In genomic region chrX:140508958-140509357, GRCh38 we compare ENCODE assay signal across 17 cellular contexts. TPM values are rescaled to one million over a fixed set of nuclear protein-coding genes. Genes with fewer than 3 reads are reported as not detected.
DNase-seq lines count a peak whose midpoint lies in the region; ATAC-seq and TF ChIP-seq lines count a peak whose summit lies in the region.
"Had no signal": no experiment of that assay in that cellular context is flagged by ENCODE, and none has a peak within 500 bp of the region (broad histone marks: within the 10 kb centered on the region; RNA-seq: fewer than 3 reads in every experiment).

No MANE protein-coding gene starts in this region.

- no peak overlapping the region for H2AFZ ChIP-seq in PC-9

- H3K9me3 ChIP-seq in PC-9 (ENCODE audit: insufficient read depth, low read depth), result no peaks in the 10 kb centered on the region
- H3K9me3 ChIP-seq: A549, BE2C had no signal

- H3K27me3 ChIP-seq in H7 (ENCODE audit: control insufficient read depth, insufficient read depth, low read length) (peaks cover 82% of the 10 kb centered on the region), PC-9 (ENCODE audit: insufficient read depth, low read depth) (peaks cover 6% of the 10 kb centered on the region; the same call in 1 of the 2 replicates)

- POLR2A ChIA-PET in WTC11 (lab: Charles Lee) (no interaction called here), PC-9 (lab: Charles Lee; ENCODE audit: unreplicated experiment) (no interaction called here)

- TF ChIP-seq CTCF in WTC11 (IDR thresholded peaks at IDR 0.05) (no peak), PC-9 (conservative IDR thresholded peaks at IDR 0.05) (no peak)

- no peaks in the 10 kb centered on the region for H3K9me2 ChIP-seq in PC-9 (ENCODE audit: insufficient read depth)

- no TSS peak for BruUV-seq in PC-9 (replicated peaks; lab: Mats Ljungman, UMichigan)

- no peaks in the 10 kb centered on the region for H3K79me2 ChIP-seq in PC-9 (ENCODE audit: low read depth)

- CTCF ChIA-PET in WTC11 (lab: Charles Lee), result interaction anchor here (0.6 to 2.5 kb wide), 13 partner anchors 37 to 473 kb away, joined by 3 to 29 read pairs (median 5); no protein-coding TSS in a partner anchor
- CTCF ChIA-PET in PC-9 (lab: Charles Lee), result no interaction called here

- H3K27ac ChIP-seq in PC-9, result no peak overlapping the region
- H3K27ac ChIP-seq: A549, C4-2B had no signal

- peak overlapping the region; percentile 61 for H3K4me3 Mint-ChIP-seq in WTC11
- H3K4me3 Mint-ChIP-seq in stimulated activated naive B cell treated with anti-CD40 and anti-IgM and Interleukin-4, amounts not matched to agents 10 μg/mL and 1 μg/mL and 100 μg/mL, for 72 hours, result no peak overlapping the region
- no peak overlapping the region for H3K4me3 Mint-ChIP-seq in activated T-helper 1 cell treated with anti-CD3 and anti-CD28 coated beads, Interleukin-12 subunit alpha, Interleukin-12 subunit beta, Interleukin-2, Interleukin-4 antibody, amounts not matched to agents 30 ng/mL and 10 ng/mL and 1 ng/mL, durations not matched to agents 14 hours and 24 hours and 36 hours
- H3K4me3 Mint-ChIP-seq: CD4-positive, alpha-beta memory T cell; HFFc6 had no signal

- no peak overlapping the region for H3K27ac Mint-ChIP-seq in WTC11
- H3K27ac Mint-ChIP-seq in stimulated activated naive B cell treated with anti-CD40 and anti-IgM and Interleukin-4, amounts not matched to agents 10 μg/mL and 1 μg/mL and 100 μg/mL, for 72 hours, result peak overlapping the region; percentile 47
- H3K27ac Mint-ChIP-seq in activated T-helper 1 cell treated with anti-CD3 and anti-CD28 coated beads, Interleukin-12 subunit alpha, Interleukin-12 subunit beta, Interleukin-2, Interleukin-4 antibody, amounts not matched to agents 30 ng/mL and 10 ng/mL and 1 ng/mL, durations not matched to agents 14 hours and 24 hours and 36 hours, result no peak overlapping the region
- H3K27ac Mint-ChIP-seq: CD4-positive, alpha-beta memory T cell; HFFc6 had no signal

- no peaks in the 10 kb centered on the region for H3K36me3 Mint-ChIP-seq in WTC11
- H3K36me3 Mint-ChIP-seq in stimulated activated naive B cell treated with anti-CD40 and anti-IgM and Interleukin-4, amounts not matched to agents 10 μg/mL and 1 μg/mL and 100 μg/mL, for 72 hours, result peaks cover 2 to 6% of the 10 kb centered on the region in 2 donors
- no peaks in the 10 kb centered on the region for H3K36me3 Mint-ChIP-seq in activated T-helper 1 cell treated with anti-CD3 and anti-CD28 coated beads, Interleukin-12 subunit alpha, Interleukin-12 subunit beta, Interleukin-2, Interleukin-4 antibody, amounts not matched to agents 30 ng/mL and 10 ng/mL and 1 ng/mL, durations not matched to agents 14 hours and 24 hours and 36 hours (ENCODE audit: low read depth)
- H3K36me3 Mint-ChIP-seq: CD4-positive, alpha-beta memory T cell had no signal

- no peaks in the 10 kb centered on the region for H3F3A ChIP-seq in PC-9 (ENCODE audit: insufficient read depth, low read depth)

- no peaks in the 10 kb centered on the region for H3K4me1 ChIP-seq in PC-9 (replicated peaks; ENCODE audit: insufficient read depth)
- H3K4me1 ChIP-seq: A549, BE2C had no signal

- no peaks in the 10 kb centered on the region for H4K20me1 ChIP-seq in PC-9 (ENCODE audit: insufficient read depth)

- H3K27me3 Mint-ChIP-seq in WTC11 (ENCODE audit: low read depth), result peaks cover 79% of the 10 kb centered on the region
- H3K27me3 Mint-ChIP-seq in stimulated activated naive B cell treated with anti-CD40 and anti-IgM and Interleukin-4, amounts not matched to agents 10 μg/mL and 1 μg/mL and 100 μg/mL, for 72 hours, result peaks cover 38 to 48% of the 10 kb centered on the region in 2 donors
- peaks cover 39% of the 10 kb centered on the region for H3K27me3 Mint-ChIP-seq in activated T-helper 1 cell treated with anti-CD3 and anti-CD28 coated beads, Interleukin-12 subunit alpha, Interleukin-12 subunit beta, Interleukin-2, Interleukin-4 antibody, amounts not matched to agents 30 ng/mL and 10 ng/mL and 1 ng/mL, durations not matched to agents 14 hours and 24 hours and 36 hours (ENCODE audit: insufficient read depth)

- H3K36me3 ChIP-seq in H7 (replicated peaks; ENCODE audit: control insufficient read depth, insufficient read depth, low read length) (no peaks in the 10 kb centered on the region), PC-9 (ENCODE audit: low read depth) (no peaks in the 10 kb centered on the region)
- H3K36me3 ChIP-seq: BE2C had no signal

- DNase-seq in H7, result peak; percentile 38
- no peak for DNase-seq in WTC11 (ENCODE audit: low spot score)
- peak; percentile 59 for DNase-seq in islet precursor cell
- DNase-seq in stimulated activated naive B cell treated with anti-CD40 and anti-IgM and Interleukin-4, amounts not matched to agents 10 μg/mL and 1 μg/mL and 100 μg/mL, for 72 hours, result no peak
- DNase-seq in PC-9, result no peak
- DNase-seq in activated T-helper 1 cell treated with anti-CD3 and anti-CD28 coated beads, Interleukin-12 subunit alpha, Interleukin-12 subunit beta, Interleukin-2, Interleukin-4 antibody, amounts not matched to agents 30 ng/mL and 10 ng/mL and 1 ng/mL, durations not matched to agents 14 hours and 24 hours and 36 hours (ENCODE audit: low spot score), result no peak
- DNase-seq: BE2C; CD4-positive, alpha-beta memory T cell; DMS79; GOT3; HCEC 1CT; HFFc6 had no signal

- peaks cover 26% of the 10 kb centered on the region for H3K4me1 Mint-ChIP-seq in WTC11
- H3K4me1 Mint-ChIP-seq in stimulated activated naive B cell treated with anti-CD40 and anti-IgM and Interleukin-4, amounts not matched to agents 10 μg/mL and 1 μg/mL and 100 μg/mL, for 72 hours, result peaks cover 0 to 6% of the 10 kb centered on the region in 2 donors
- H3K4me1 Mint-ChIP-seq in activated T-helper 1 cell treated with anti-CD3 and anti-CD28 coated beads, Interleukin-12 subunit alpha, Interleukin-12 subunit beta, Interleukin-2, Interleukin-4 antibody, amounts not matched to agents 30 ng/mL and 10 ng/mL and 1 ng/mL, durations not matched to agents 14 hours and 24 hours and 36 hours (ENCODE audit: low read depth), result no peaks in the 10 kb centered on the region

- no peak overlapping the region for H3K4me2 ChIP-seq in PC-9
- H3K4me2 ChIP-seq: A549 had no signal

- ATAC-seq in WTC11 (no peak), GM21447 (IDR thresholded peaks at IDR 0.05; ENCODE audit: unreplicated experiment) (no peak), HG03439 (IDR thresholded peaks at IDR 0.05; ENCODE audit: unreplicated experiment) (no peak)
- no peak for ATAC-seq in stimulated activated naive B cell treated with anti-CD40 and anti-IgM and Interleukin-4, amounts not matched to agents 10 μg/mL and 1 μg/mL and 100 μg/mL, for 72 hours (replicated peaks)
- ATAC-seq: A549, K562 had no signal

- H3K4me3 ChIP-seq in H7 (ENCODE audit: insufficient read depth, low read depth, low read length), result no peak overlapping the region
- H3K4me3 ChIP-seq in PC-9, result no peak overlapping the region
- H3K4me3 ChIP-seq: A549, K562 had no signal

- H3K9me3 Mint-ChIP-seq in WTC11, result no peaks in the 10 kb centered on the region
- peaks cover 3 to 4% of the 10 kb centered on the region in 2 donors for H3K9me3 Mint-ChIP-seq in stimulated activated naive B cell treated with anti-CD40 and anti-IgM and Interleukin-4, amounts not matched to agents 10 μg/mL and 1 μg/mL and 100 μg/mL, for 72 hours
- no peaks in the 10 kb centered on the region for H3K9me3 Mint-ChIP-seq in activated T-helper 1 cell treated with anti-CD3 and anti-CD28 coated beads, Interleukin-12 subunit alpha, Interleukin-12 subunit beta, Interleukin-2, Interleukin-4 antibody, amounts not matched to agents 30 ng/mL and 10 ng/mL and 1 ng/mL, durations not matched to agents 14 hours and 24 hours and 36 hours
- H3K9me3 Mint-ChIP-seq: HFFc6 had no signal

- intact Hi-C loops in PC-9 (cut with micrococcal nuclease; ENCODE audit: unreplicated experiment), result no loop called here
- intact Hi-C loops in activated T-helper 1 cell treated with anti-CD3 and anti-CD28 coated beads, Interleukin-12 subunit alpha, Interleukin-12 subunit beta, Interleukin-2, Interleukin-4 antibody, amounts not matched to agents 30 ng/mL and 10 ng/mL and 1 ng/mL, durations not matched to agents 14 hours and 24 hours and 36 hours (cut with micrococcal nuclease), result no loop called here

TF ChIP-seq in WTC11, 78 proteins besides CTCF, POLR2A, EP300 and RAD21 (continues in another document):
- TF ChIP-seq SMAD4 (CRISPR knock-in tag; IDR thresholded peaks at IDR 0.05) (no peak), ATF6 (CRISPR knock-in tag; IDR thresholded peaks at IDR 0.05) (no peak), MLX (CRISPR knock-in tag; IDR thresholded peaks at IDR 0.05) (no peak), SMAD3 (CRISPR knock-in tag; IDR thresholded peaks at IDR 0.05; ENCODE audit: borderline replicate concordance) (no peak), ZNF416 (CRISPR knock-in tag; IDR thresholded peaks at IDR 0.05) (no peak)

RNA-seq across cellular contexts. Expression of gene SOX3, which starts 4.1 kb away (rescaled TPM):
- 3.9 and 6.8 TPM in 2 replicates for total RNA-seq in H7 (2014; rRNA removed; shearing (Covaris generic))
- 16.3 to 19.8 TPM (median 19.5 TPM) in 3 replicates for total RNA-seq in WTC11 (2021)
- not detected in 2 replicates for total RNA-seq in PC-9 (2021)
- not detected in 2 replicates for total RNA-seq in activated T-helper 1 cell treated with anti-CD3 and anti-CD28 coated beads, Interleukin-12 subunit alpha, Interleukin-12 subunit beta, Interleukin-2, Interleukin-4 antibody, amounts not matched to agents 30 ng/mL and 10 ng/mL and 1 ng/mL, durations not matched to agents 14 hours and 24 hours and 36 hours
- total RNA-seq: CD4-positive, alpha-beta memory T cell; HFFc6; K562 had no signal

Comparison
In these comparisons a context has a peak if more than half of its experiments do, and no peak if none do; other contexts are left out.
1. DNase-seq: peak in H7 (single experiment) and islet precursor cell (single experiment); none in WTC11 (single experiment), stimulated activated naive B cell treated with anti-CD40 and anti-IgM and Interleukin-4, amounts not matched to agents 10 μg/mL and 1 μg/mL and 100 μg/mL, for 72 hours (single experiment), PC-9 (0 of 2) and activated T-helper 1 cell treated with anti-CD3 and anti-CD28 coated beads, Interleukin-12 subunit alpha, Interleukin-12 subunit beta, Interleukin-2, Interleukin-4 antibody, amounts not matched to agents 30 ng/mL and 10 ng/mL and 1 ng/mL, durations not matched to agents 14 hours and 24 hours and 36 hours (single experiment).